1 cellular context compared by ENCODE assay signal in genomic region chr19:27775395-27775794, GRCh38.
TF ChIP-seq lines count a peak whose summit lies in the region.

No MANE protein-coding gene starts in this region.

TF ChIP-seq in H1, 55 proteins besides CTCF, POLR2A, EP300 and RAD21 (continued from another document):
- TF ChIP-seq USF2 (IDR thresholded peaks at IDR 0.05; ENCODE audit: low read length) (no peak), CTBP2 (IDR thresholded peaks at IDR 0.05; ENCODE audit: borderline replicate concordance, insufficient read depth, insufficient read length, low read length) (no peak), RXRA (IDR thresholded peaks at IDR 0.05; ENCODE audit: insufficient read depth, low read depth, low read length) (no peak)
